In the genomic region with DNA sequence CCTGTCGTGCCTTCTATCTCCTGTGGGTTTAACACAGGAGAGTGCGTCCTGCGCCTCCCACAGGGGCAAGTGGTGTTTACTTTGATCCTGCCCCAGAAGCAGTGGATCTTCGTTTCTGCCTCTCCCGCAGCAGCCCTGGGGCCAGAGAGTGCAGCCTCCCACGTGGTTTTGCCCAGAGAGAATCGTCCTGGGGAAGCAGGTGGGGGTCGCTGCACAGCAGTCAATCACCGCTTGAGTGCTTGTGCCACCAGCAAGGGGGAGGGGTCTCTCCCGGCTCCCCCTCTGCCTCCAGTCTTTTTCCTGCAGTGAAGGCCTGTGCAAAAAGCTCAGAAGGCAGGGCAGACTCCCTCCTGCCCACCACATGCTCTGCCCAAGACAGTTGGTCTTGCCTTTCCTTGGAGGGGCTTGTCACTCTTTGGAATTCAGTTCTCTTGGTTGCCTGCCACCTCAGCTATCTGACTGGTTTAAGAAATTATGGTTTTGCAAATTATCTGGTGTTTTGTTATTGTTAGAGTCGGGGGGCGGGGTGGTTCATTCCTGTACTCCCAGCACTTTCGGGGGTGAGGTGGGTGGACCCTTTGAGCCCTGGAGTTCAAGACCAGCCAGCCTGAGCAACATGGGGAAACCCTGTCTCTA, we compare ENCODE assay signal across 8 cellular contexts. TPM values are rescaled to one million over a fixed set of nuclear protein-coding genes. Genes with fewer than 3 reads are reported as not detected.
A peak's percentile ranks its signal among the peaks of the same experiment; 100 is the strongest.
DNase-seq lines count a peak whose midpoint lies in the region; ATAC-seq, FAIRE-seq and TF ChIP-seq lines count a peak whose summit lies in the region.

No MANE protein-coding gene starts in this region.

- H3K9me2 ChIP-seq in PC-9 (ENCODE audit: insufficient read depth) = no peaks in the 10 kb centered on the region

- dilution Hi-C loops in endothelial cell of umbilical vein (cut with MboI; ENCODE audit: extremely low pct_ligation_motif_present, low sequenced_read_pairs) = no loop called here

- CTCF ChIA-PET in AG04450 (lab: Charles Lee) (interaction anchor here (0.6 to 4.1 kb wide), 17 partner anchors 9 to 329 kb away, joined by 3 to 43 read pairs (median 4); a partner anchor contains a TSS), PC-9 (lab: Charles Lee) (interaction anchor here (0.6 to 1.6 kb wide), 5 partner anchors 14 to 246 kb away, joined by 3 to 14 read pairs (median 9); no protein-coding TSS in a partner anchor), endothelial cell of umbilical vein (lab: Charles Lee) (interaction anchor here (1.0 to 13.1 kb wide), 5 partner anchors 9 to 92 kb away, joined by 3 to 651 read pairs (median 46); a partner anchor contains a TSS), GM10248 (lab: Yijun Ruan, JAX) (interaction anchor here (0.7 to 4.7 kb wide), 14 partner anchors 10 to 355 kb away, joined by 3 to 40 read pairs (median 4); a partner anchor contains a TSS)

- peaks cover under 1% of the 10 kb centered on the region for H3K4me1 ChIP-seq in PC-9 (replicated peaks; ENCODE audit: insufficient read depth)
- peaks cover 21% of the 10 kb centered on the region for H3K4me1 ChIP-seq in endothelial cell of umbilical vein (ENCODE audit: control insufficient read depth, extremely low read depth, insufficient read depth, low read length)

- DNase-seq in AG04450 (ENCODE audit: low read depth, low spot score) (no peak), PC-9 (no peak), endothelial cell of umbilical vein (ENCODE audit: low read depth, low spot score) (no peak), NCI-H128 (lab: John Stamatoyannopoulos, UW; ENCODE audit: unreplicated experiment) (no peak), SW480 (ENCODE audit: low spot score) (no peak), GM10248 (ENCODE audit: extremely low spot score) (no peak)
- DNase-seq in stimulated activated CD4-positive, alpha-beta T cell treated with anti-CD3 and anti-CD28 coated beads, Interleukin-2, amount 100 ng/mL, for 4 hours (ENCODE audit: low read depth) = peak; percentile 21

- TF ChIP-seq POLR2A in endothelial cell of umbilical vein (IDR thresholded peaks at IDR 0.05; ENCODE audit: low read depth, low read length) = no peak

- TF ChIP-seq CTCF in AG04450 (IDR thresholded peaks at IDR 0.05; ENCODE audit: low read depth, low read length) = no peak
- peak; percentile 51; the same call in 1 of the 2 replicates for TF ChIP-seq CTCF in PC-9 (conservative IDR thresholded peaks at IDR 0.05)
- no peak for TF ChIP-seq CTCF in endothelial cell of umbilical vein (IDR thresholded peaks at IDR 0.05; ENCODE audit: extremely low read depth in 1 of 2, insufficient read depth in 1 of 2, low read depth in 1 of 2, low read length in 2 of 2)
- TF ChIP-seq CTCF in GM10248 (IDR thresholded peaks at IDR 0.05; ENCODE audit: control extremely low read depth, extremely low read depth, low read depth, missing control alignments) = no peak

- H3K36me3 ChIP-seq in PC-9 (ENCODE audit: low read depth) (no peaks in the 10 kb centered on the region), endothelial cell of umbilical vein (ENCODE audit: control insufficient read depth in 2 of 2, extremely low read depth in 1 of 2, insufficient read depth in 2 of 2, low read length in 2 of 2) (no peaks in the 10 kb centered on the region)

- H3K9ac ChIP-seq in endothelial cell of umbilical vein (replicated peaks; ENCODE audit: extremely low read depth, insufficient read depth, low read length) = no peak overlapping the region

- H2AFZ ChIP-seq in PC-9 (no peak overlapping the region), endothelial cell of umbilical vein (ENCODE audit: low read depth, low read length) (peak overlapping the region; percentile 69)

- POLR2A ChIA-PET in AG04450 (lab: Yijun Ruan, JAX) (interaction anchor here (0.7 to 1.5 kb wide), 2 partner anchors 15 to 39 kb away, joined by 6 read pairs; a partner anchor contains a TSS), PC-9 (lab: Charles Lee; ENCODE audit: unreplicated experiment) (no interaction called here), endothelial cell of umbilical vein (lab: Charles Lee) (no interaction called here), GM10248 (lab: Yijun Ruan, JAX) (no interaction called here)

- H3K27me3 ChIP-seq in AG04450 (ENCODE audit: control insufficient read depth, insufficient read depth, low read length) (no peaks in the 10 kb centered on the region), PC-9 (ENCODE audit: insufficient read depth, low read depth) (no peaks in the 10 kb centered on the region), endothelial cell of umbilical vein (ENCODE audit: control insufficient read depth in 2 of 2, insufficient read depth in 2 of 2, low read length in 2 of 2) (no peaks in the 10 kb centered on the region)

- intact Hi-C loops in PC-9 (cut with micrococcal nuclease; ENCODE audit: unreplicated experiment) = loop anchor here (10.0 kb wide), 1 partner anchor 90 kb away; a partner anchor contains a TSS
- intact Hi-C loops in endothelial cell of umbilical vein (cut with micrococcal nuclease) = loop anchor here (2.0 kb wide), 1 partner anchor 90 kb away; no protein-coding TSS in a partner anchor

- H3K79me2 ChIP-seq in PC-9 (ENCODE audit: low read depth) = no peaks in the 10 kb centered on the region
- H3K79me2 ChIP-seq in endothelial cell of umbilical vein (ENCODE audit: control insufficient read depth, insufficient read depth, low read length) = no peaks in the 10 kb centered on the region

- H3K9me1 ChIP-seq in endothelial cell of umbilical vein (replicated peaks; ENCODE audit: control insufficient read depth, extremely low read depth, insufficient read depth, low read length) = no peaks in the 10 kb centered on the region

- H3K27ac ChIP-seq in AG04450 (ENCODE audit: low read depth, low read length) = peak overlapping the region; percentile 54
- no peak overlapping the region for H3K27ac ChIP-seq in PC-9
- no peak overlapping the region for H3K27ac ChIP-seq in endothelial cell of umbilical vein (ENCODE audit: insufficient read depth, low read depth, low read length)

- H3K4me3 ChIP-seq in AG04450 (ENCODE audit: low read depth, low read length) = no peak overlapping the region
- H3K4me3 ChIP-seq in PC-9 = no peak overlapping the region
- H3K4me3 ChIP-seq in endothelial cell of umbilical vein (replicated peaks in 1 of 3; ENCODE audit: insufficient read depth in 1 of 3, low read depth in 1 of 3, low read length in 3 of 3) = no peak overlapping the region

- FAIRE-seq in endothelial cell of umbilical vein (lab: Jason Lieb, UNC) = no peak

- H3K4me2 ChIP-seq in PC-9 (no peak overlapping the region), endothelial cell of umbilical vein (ENCODE audit: insufficient read depth, low read length) (no peak overlapping the region)

- BruUV-seq in PC-9 (replicated peaks; lab: Mats Ljungman, UMichigan) (no TSS peak), endothelial cell of umbilical vein (replicated peaks; lab: Mats Ljungman, UMichigan) (no TSS peak)

- H3F3A ChIP-seq in PC-9 (ENCODE audit: insufficient read depth, low read depth) = 0 out of 2 replicates have a peak, but pooled peaks cover 7% of the 10 kb centered on the region

- no peaks in the 10 kb centered on the region for H4K20me1 ChIP-seq in PC-9 (ENCODE audit: insufficient read depth)
- H4K20me1 ChIP-seq in endothelial cell of umbilical vein (replicated peaks; ENCODE audit: control insufficient read depth, extremely low read depth, insufficient read depth, low read length) = no peaks in the 10 kb centered on the region

- peak; percentile 39 for ATAC-seq in GM21529 (IDR thresholded peaks at IDR 0.05; ENCODE audit: unreplicated experiment)

- H3K9me3 ChIP-seq in AG04450 (ENCODE audit: control insufficient read depth, insufficient read depth, low read length) = no peaks in the 10 kb centered on the region
- H3K9me3 ChIP-seq in PC-9 (ENCODE audit: insufficient read depth, low read depth) = no peaks in the 10 kb centered on the region
- no peaks in the 10 kb centered on the region for H3K9me3 ChIP-seq in endothelial cell of umbilical vein (replicated peaks; ENCODE audit: control insufficient read depth, insufficient read depth, low read length)

RNA-seq across cellular contexts. Expression of a gene that starts 26.9 kb away (rescaled TPM):
- polyA plus RNA-seq in AG04450 (2011; rRNA removed) (7.3 and 10.0 TPM in 2 replicates), endothelial cell of umbilical vein (15.4 and 16.7 TPM in 2 replicates)
- polyA minus RNA-seq in AG04450 (2011; rRNA and poly(A)+ RNA removed) = 5.0 and 6.3 TPM in 2 replicates
- total RNA-seq in PC-9 (2021) (6.0 and 6.1 TPM in 2 replicates), endothelial cell of umbilical vein (12.4 and 12.9 TPM in 2 replicates)
- polyA plus RNA-seq in endothelial cell of umbilical vein (2011; cell fraction: cytosol; rRNA removed) = 11.6 and 15.3 TPM in 2 replicates
- polyA plus RNA-seq in endothelial cell of umbilical vein (2011; cell fraction: nucleus; rRNA removed) = 12.1 and 12.5 TPM in 2 replicates
- 6.2 and 6.9 TPM in 2 replicates for polyA plus RNA-seq in endothelial cell of umbilical vein (2012)
- 10.3 and 10.5 TPM in 2 replicates for polyA minus RNA-seq in endothelial cell of umbilical vein
- polyA minus RNA-seq in endothelial cell of umbilical vein (2011; cell fraction: cytosol; rRNA and poly(A)+ RNA removed) = 2.0 TPM
- 2.3 and 2.5 TPM in 2 replicates for polyA minus RNA-seq in endothelial cell of umbilical vein (2011; cell fraction: nucleus; rRNA and poly(A)+ RNA removed)

RNA-seq across cellular contexts. Expression of a gene that starts 29.3 kb away (rescaled TPM):
- polyA plus RNA-seq in AG04450 (2011; rRNA removed) = 7.6 and 12.5 TPM in 2 replicates
- polyA minus RNA-seq in AG04450 (2011; rRNA and poly(A)+ RNA removed) = 22.0 and 22.5 TPM in 2 replicates
- total RNA-seq in PC-9 (2021) = 67.2 and 81.8 TPM in 2 replicates
- total RNA-seq in endothelial cell of umbilical vein = 77.4 and 79.6 TPM in 2 replicates
- 30.4 and 32.2 TPM in 2 replicates for polyA plus RNA-seq in endothelial cell of umbilical vein
- polyA plus RNA-seq in endothelial cell of umbilical vein (2011; cell fraction: cytosol; rRNA removed) = 25.0 and 30.4 TPM in 2 replicates
- 48.2 and 54.1 TPM in 2 replicates for polyA plus RNA-seq in endothelial cell of umbilical vein (2011; cell fraction: nucleus; rRNA removed)
- 50.1 and 59.6 TPM in 2 replicates for polyA plus RNA-seq in endothelial cell of umbilical vein (2012)
- polyA minus RNA-seq in endothelial cell of umbilical vein = 25.2 and 25.4 TPM in 2 replicates
- 15.3 TPM for polyA minus RNA-seq in endothelial cell of umbilical vein (2011; cell fraction: cytosol; rRNA and poly(A)+ RNA removed)
- 23.1 and 27.4 TPM in 2 replicates for polyA minus RNA-seq in endothelial cell of umbilical vein (2011; cell fraction: nucleus; rRNA and poly(A)+ RNA removed)

RNA-seq across cellular contexts. Expression of a gene that starts 39.0 kb away (rescaled TPM):
- polyA plus RNA-seq in AG04450 (2011; rRNA removed) (114 and 206 TPM in 2 replicates), endothelial cell of umbilical vein (14.4 and 19.3 TPM in 2 replicates)
- 260 and 359 TPM in 2 replicates for polyA minus RNA-seq in AG04450 (2011; rRNA and poly(A)+ RNA removed)
- total RNA-seq in PC-9 (2021) (35.8 and 50.7 TPM in 2 replicates), endothelial cell of umbilical vein (5.2 and 9.2 TPM in 2 replicates)
- polyA plus RNA-seq in endothelial cell of umbilical vein (2011; cell fraction: cytosol; rRNA removed) = 10.3 TPM in 2 replicates
- 7.4 and 8.2 TPM in 2 replicates for polyA plus RNA-seq in endothelial cell of umbilical vein (2011; cell fraction: nucleus; rRNA removed)
- 16.3 and 32.2 TPM in 2 replicates for polyA plus RNA-seq in endothelial cell of umbilical vein (2012)
- polyA minus RNA-seq in endothelial cell of umbilical vein = 14.3 and 20.0 TPM in 2 replicates
- polyA minus RNA-seq in endothelial cell of umbilical vein (2011; cell fraction: cytosol; rRNA and poly(A)+ RNA removed) = 1.0 TPM
- polyA minus RNA-seq in endothelial cell of umbilical vein (2011; cell fraction: nucleus; rRNA and poly(A)+ RNA removed) = 5.2 and 5.3 TPM in 2 replicates
